Comparison of ENCODE assay signal across 17 cellular contexts in the genomic region with DNA sequence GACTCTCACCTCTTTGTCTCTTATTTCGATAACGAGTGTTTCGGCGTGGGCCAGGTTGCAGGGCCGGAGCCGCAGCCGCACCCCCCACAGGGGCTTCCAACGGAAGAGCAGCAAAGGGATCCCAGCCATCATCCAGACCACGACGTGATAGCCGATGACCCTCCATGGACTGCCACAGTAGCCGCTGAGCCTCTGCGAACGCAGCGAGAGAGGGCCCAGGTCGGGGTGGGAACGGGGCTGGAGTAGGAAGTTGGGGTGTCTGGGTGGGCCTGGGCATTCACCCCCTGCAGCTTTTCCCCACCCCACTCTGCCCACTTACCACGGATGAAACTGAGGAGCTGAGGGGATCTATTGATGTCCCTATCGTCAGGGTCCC. TPM values are rescaled to one million over a fixed set of nuclear protein-coding genes. Genes with fewer than 3 reads are reported as not detected.
DNase-seq lines count a peak whose midpoint lies in the region; ATAC-seq and TF ChIP-seq lines count a peak whose summit lies in the region.
"Had no signal": no experiment of that assay in that cellular context is flagged by ENCODE, and none has a peak within 500 bp of the region (broad histone marks: within the 10 kb centered on the region; RNA-seq: fewer than 3 reads in every experiment).

No MANE protein-coding gene starts in this region.

- H3K27ac Mint-ChIP-seq in mesothelial cell of epicardium, result no peak overlapping the region
- H3K27ac Mint-ChIP-seq: CD4-positive, alpha-beta T cell; CD8-positive, alpha-beta T cell had no signal

- no peak overlapping the region for H2AFZ ChIP-seq in neuronal stem cell (ENCODE audit: low read length)

- no peak overlapping the region for H3K4me3 Mint-ChIP-seq in mesothelial cell of epicardium
- H3K4me3 Mint-ChIP-seq: CD4-positive, alpha-beta T cell; CD8-positive, alpha-beta T cell had no signal

- no peak overlapping the region for H3K18ac ChIP-seq in neuronal stem cell (ENCODE audit: low read length)

- no peak overlapping the region for H3K4ac ChIP-seq in neuronal stem cell (ENCODE audit: low read length)

- no peak overlapping the region for H2BK120ac ChIP-seq in neuronal stem cell (ENCODE audit: low read depth, low read length)

- H3K4me1 Mint-ChIP-seq in mesothelial cell of epicardium, result peaks cover 4% of the 10 kb centered on the region

- no peaks in the 10 kb centered on the region for H3K9me3 ChIP-seq in neuronal stem cell (replicated peaks in 1 of 2; ENCODE audit: control insufficient read depth in 2 of 2, insufficient read depth in 1 of 2, low read depth in 1 of 2, low read length in 2 of 2)
- no peaks in the 10 kb centered on the region for H3K9me3 ChIP-seq in thyroid gland
- H3K9me3 ChIP-seq: BE2C; BLaER1 treated with 17β-estradiol and CSF1 and Interleukin-3, amounts not matched to agents 10 nM and 100 nM; Caco-2 had no signal

- TF ChIP-seq POLR2A in thyroid gland (IDR thresholded peaks at IDR 0.05), result no peak

- H2AK5ac ChIP-seq in neuronal stem cell (ENCODE audit: low read depth, low read length), result no peak overlapping the region

- H2BK12ac ChIP-seq in neuronal stem cell (ENCODE audit: low read length), result peak overlapping the region; percentile 73

- H3K79me1 ChIP-seq in neuronal stem cell (ENCODE audit: low read depth, low read length), result peaks cover 2% of the 10 kb centered on the region

- DNase-seq in H7 (peak; percentile 46), neuronal stem cell (ENCODE audit: low spot score) (no peak), mesothelial cell of epicardium (ENCODE audit: low spot score in 2 of 2, unreplicated experiment in 2 of 2) (no peak), thyroid gland (no peak)
- DNase-seq: 8988T; BE2C; Caco-2; Calu3; CD4-positive, alpha-beta T cell; CD8-positive, alpha-beta T cell; DMS79 treated with DMSO at 0.1 percent for 48 hours; GF-D8 had no signal

- WGBS in neuronal stem cell (ENCODE audit: extremely low coverage in 2 of 2, insufficient read length in 2 of 2, insufficient replicate concordance in 1 of 2), 2 donors, result no CpG with 5 or more reads among the region's 19 CpGs
- WGBS in thyroid gland, 2 donors, result 94 to 95% methylated on average over 19 of the region's 19 CpGs

- H3K36me3 ChIP-seq in H7 (replicated peaks; ENCODE audit: control insufficient read depth, insufficient read depth, low read length) (peaks cover 11% of the 10 kb centered on the region), neuronal stem cell (replicated peaks in 1 of 2; ENCODE audit: control insufficient read depth in 2 of 2, insufficient read depth in 2 of 2, low read length in 2 of 2) (peaks cover 21 to 35% of the 10 kb centered on the region in 2 donors), thyroid gland (peaks cover 26 to 27% of the 10 kb centered on the region in 2 donors)
- H3K36me3 ChIP-seq: BE2C had no signal

- H3K4me1 ChIP-seq in neuronal stem cell (ENCODE audit: control insufficient read depth in 2 of 2, insufficient read depth in 1 of 2, low read depth in 1 of 2, low read length in 2 of 2) (no peaks in the 10 kb centered on the region), thyroid gland (peaks cover under 1 to 7% of the 10 kb centered on the region in 2 donors)
- H3K4me1 ChIP-seq: BE2C, Caco-2 had no signal

- H3K23ac ChIP-seq in neuronal stem cell (ENCODE audit: low read depth, low read length, poor library complexity), result no peak overlapping the region

- H2BK5ac ChIP-seq in neuronal stem cell (ENCODE audit: low read length), result peak overlapping the region; percentile 75

- no peaks in the 10 kb centered on the region for H3K27me3 Mint-ChIP-seq in mesothelial cell of epicardium (ENCODE audit: low read depth)
- H3K27me3 Mint-ChIP-seq: CD4-positive, alpha-beta T cell had no signal

- H3K27ac ChIP-seq in VCaP, result no peak overlapping the region
- no peak overlapping the region for H3K27ac ChIP-seq in neuronal stem cell (replicated peaks; ENCODE audit: low read length)
- H3K27ac ChIP-seq in thyroid gland, result no peak overlapping the region
- H3K27ac ChIP-seq: BLaER1 treated with 17β-estradiol and CSF1 and Interleukin-3, amounts not matched to agents 10 nM and 100 nM; C4-2B had no signal

- H2BK15ac ChIP-seq in neuronal stem cell (ENCODE audit: low read length), result no peak overlapping the region

- intact Hi-C loops in thyroid gland (cut with DNase I), result no loop called here

- H3K4me3 ChIP-seq in H7 (ENCODE audit: insufficient read depth, low read depth, low read length) (no peak overlapping the region), neuronal stem cell (ENCODE audit: low read length in 2 of 2) (no peak overlapping the region), thyroid gland (replicated peaks in 1 of 3) (no peak overlapping the region)
- H3K4me3 ChIP-seq: BLaER1 treated with 17β-estradiol and CSF1 and Interleukin-3, amounts not matched to agents 10 nM and 100 nM had no signal

- H3K14ac ChIP-seq in neuronal stem cell (ENCODE audit: low read length), result peak overlapping the region; percentile 56

- no peak overlapping the region for H3K4me2 ChIP-seq in neuronal stem cell (ENCODE audit: insufficient read depth, low read length, poor library complexity, severe bottlenecking)
- H3K4me2 ChIP-seq: BLaER1 treated with 17β-estradiol and CSF1 and Interleukin-3, amounts not matched to agents 10 nM and 100 nM had no signal

- no peaks in the 10 kb centered on the region for H3K9me3 Mint-ChIP-seq in mesothelial cell of epicardium
- H3K9me3 Mint-ChIP-seq: CD4-positive, alpha-beta T cell; CD8-positive, alpha-beta T cell had no signal

- H3K36me3 Mint-ChIP-seq in mesothelial cell of epicardium, result peaks cover 17% of the 10 kb centered on the region

- no peak overlapping the region for H4K91ac ChIP-seq in neuronal stem cell (ENCODE audit: low read depth, low read length, poor library complexity)

- H4K8ac ChIP-seq in neuronal stem cell (ENCODE audit: low read depth, low read length), result no peak overlapping the region

- no peak for ATAC-seq in HG03521 (IDR thresholded peaks at IDR 0.05; ENCODE audit: unreplicated experiment)
- no peak for ATAC-seq in HG02623 (IDR thresholded peaks at IDR 0.05; ENCODE audit: unreplicated experiment)
- ATAC-seq: CD8-positive, alpha-beta T cell had no signal

- no peak overlapping the region for H3K9ac ChIP-seq in neuronal stem cell (ENCODE audit: low read depth, low read length, poor library complexity)
- H3K9ac ChIP-seq: BLaER1 treated with 17β-estradiol and CSF1 and Interleukin-3, amounts not matched to agents 10 nM and 100 nM had no signal

- TF ChIP-seq CTCF in VCaP (conservative IDR thresholded peaks at IDR 0.05) (0 out of 2 replicates have a peak, but pooled peaks have one; percentile 1), mesothelial cell of epicardium (IDR thresholded peaks at IDR 0.05; ENCODE audit: unreplicated experiment) (no peak), thyroid gland (IDR thresholded peaks at IDR 0.05) (no peak)

- H3K27me3 ChIP-seq in H7 (ENCODE audit: control insufficient read depth, insufficient read depth, low read length) (no peaks in the 10 kb centered on the region), neuronal stem cell (ENCODE audit: control insufficient read depth in 3 of 3, insufficient read depth in 3 of 3, low read depth in 1 of 3, low read length in 3 of 3) (no peaks in the 10 kb centered on the region), thyroid gland (no peaks in the 10 kb centered on the region)
- H3K27me3 ChIP-seq: BE2C; BLaER1 treated with 17β-estradiol and CSF1 and Interleukin-3, amounts not matched to agents 10 nM and 100 nM had no signal

RNA-seq across cellular contexts. Expression of a gene that starts 6.4 kb away (rescaled TPM):
- 128 and 162 TPM in 2 replicates for total RNA-seq in H7 (2014; rRNA removed; shearing (Covaris generic))
- polyA plus RNA-seq in neuronal stem cell (2013, experiment 1 of 2), result 32.6 TPM
- polyA plus RNA-seq in neuronal stem cell (2013, experiment 2 of 2), result 31.1 TPM
- total RNA-seq in mesothelial cell of epicardium (54.2 to 57.8 TPM (median 56.9 TPM) in 3 replicates), thyroid gland (10 to 100 TPM; 28.7 to 47.0 (median 35.8) TPM)

RNA-seq across cellular contexts. Expression of a gene that starts 24.9 kb away (rescaled TPM):
- total RNA-seq in H7 (2014; rRNA removed; shearing (Covaris generic)), result 176 and 202 TPM in 2 replicates
- 244 TPM for polyA plus RNA-seq in neuronal stem cell (2013, experiment 1 of 2)
- 239 TPM for polyA plus RNA-seq in neuronal stem cell (2013, experiment 2 of 2)
- total RNA-seq in mesothelial cell of epicardium, result 445 to 466 TPM (median 459 TPM) in 3 replicates
- total RNA-seq in thyroid gland, result 10 to 100 TPM in 2 of 4 donors, 1 to 10 TPM in 2; 1.4 to 21.1 (median 9.1) TPM
- total RNA-seq: CD4-positive, alpha-beta T cell; CD8-positive, alpha-beta T cell had no signal

RNA-seq across cellular contexts. Expression of a gene that starts 48.5 kb away (rescaled TPM):
- total RNA-seq in H7 (2014; rRNA removed; shearing (Covaris generic)), result 225 and 238 TPM in 2 replicates
- polyA plus RNA-seq in neuronal stem cell (2013, experiment 1 of 2), result 64.9 TPM
- 62.5 TPM for polyA plus RNA-seq in neuronal stem cell (2013, experiment 2 of 2)
- total RNA-seq in mesothelial cell of epicardium (43.3 to 48.5 TPM (median 46.5 TPM) in 3 replicates), thyroid gland (100 to 1,000 TPM; 112 to 162 (median 136) TPM)
